Comparison of ENCODE assay signal across 13 cellular contexts in genomic region chr5:132090107-132090506, GRCh38. TPM values are rescaled to one million over a fixed set of nuclear protein-coding genes. Genes with fewer than 3 reads are reported as not detected.
DNase-seq lines count a peak whose midpoint lies in the region; ATAC-seq and TF ChIP-seq lines count a peak whose summit lies in the region.
"Had no signal": no experiment of that assay in that cellular context is flagged by ENCODE, and none has a peak within 500 bp of the region (broad histone marks: within the 10 kb centered on the region; RNA-seq: fewer than 3 reads in every experiment).

No MANE protein-coding gene starts in this region.

- H3K36me3 ChIP-seq in ACC112 (ENCODE audit: insufficient read depth, low read length) (no peaks in the 10 kb centered on the region), GM23248 (ENCODE audit: low read depth) (no peaks in the 10 kb centered on the region), neural progenitor cell (no peaks in the 10 kb centered on the region)

- TF ChIP-seq CTCF in RWPE1 (conservative IDR thresholded peaks at IDR 0.05; ENCODE audit: low read depth): no peak
- TF ChIP-seq CTCF in epithelial cell of proximal tubule (conservative IDR thresholded peaks at IDR 0.05; ENCODE audit: low read depth, low read length): no peak
- TF ChIP-seq CTCF in neural progenitor cell (IDR thresholded peaks at IDR 0.05): no peak

- no peak for ATAC-seq in HG03432 (IDR thresholded peaks at IDR 0.05; ENCODE audit: unreplicated experiment)

- H3K27ac Mint-ChIP-seq in neural progenitor cell: no peak overlapping the region
- H3K27ac Mint-ChIP-seq: endodermal cell had no signal

- H2AFZ ChIP-seq in ACC112 (ENCODE audit: low read length, unreplicated experiment) (no peak overlapping the region), GM23248 (no peak overlapping the region), neural progenitor cell (replicated peaks) (no peak overlapping the region)

- H3K36me3 Mint-ChIP-seq in neural progenitor cell: no peaks in the 10 kb centered on the region

- in situ Hi-C loops in GM23248 (cut with MboI): no loop called here

- H3K4me1 ChIP-seq in ACC112 (ENCODE audit: control insufficient read depth, insufficient read depth, low read length, unreplicated experiment) (peaks cover 55% of the 10 kb centered on the region), GM23248 (ENCODE audit: insufficient read depth) (peaks cover 41% of the 10 kb centered on the region), neural progenitor cell (no peaks in the 10 kb centered on the region)

- no peak overlapping the region for H3K9ac ChIP-seq in GM23248
- no peak overlapping the region for H3K9ac ChIP-seq in neural progenitor cell

- no peaks in the 10 kb centered on the region for H3K27me3 ChIP-seq in ACC112 (ENCODE audit: insufficient read depth, low read length)
- no peaks in the 10 kb centered on the region for H3K27me3 ChIP-seq in GM23248 (replicated peaks; ENCODE audit: insufficient read depth)
- no peaks in the 10 kb centered on the region for H3K27me3 ChIP-seq in neural progenitor cell

- H3K4me3 Mint-ChIP-seq in neural progenitor cell: no peak overlapping the region
- H3K4me3 Mint-ChIP-seq: endodermal cell had no signal

- H3K27me3 Mint-ChIP-seq in neural progenitor cell (ENCODE audit: insufficient read depth, low read depth): peaks cover 7% of the 10 kb centered on the region

- H3K27ac ChIP-seq in ACC112 (ENCODE audit: low read depth, low read length): peak overlapping the region; percentile 47; the same call in 1 of the 2 replicates
- no peak overlapping the region for H3K27ac ChIP-seq in GM23248
- peak overlapping the region; percentile 48; the same call in 1 of the 2 replicates for H3K27ac ChIP-seq in RWPE1
- H3K27ac ChIP-seq in neural progenitor cell: no peak overlapping the region

- CTCF ChIA-PET in RWPE1 (lab: Yijun Ruan, JAX): interaction anchor here (1.2 kb wide), 1 partner anchor 25 kb away, joined by 6 read pairs; no protein-coding TSS in a partner anchor

- H3K4me1 Mint-ChIP-seq in neural progenitor cell: no peaks in the 10 kb centered on the region
- H3K4me1 Mint-ChIP-seq: endodermal cell had no signal

- H3K79me2 ChIP-seq in ACC112 (ENCODE audit: control insufficient read depth, insufficient read depth, low read length, unreplicated experiment) (no peaks in the 10 kb centered on the region), GM23248 (ENCODE audit: insufficient read depth) (no peaks in the 10 kb centered on the region), neural progenitor cell (ENCODE audit: low read depth) (no peaks in the 10 kb centered on the region)

- H3K9me3 ChIP-seq in GM23248 (ENCODE audit: low read depth) (no peaks in the 10 kb centered on the region), neural progenitor cell (ENCODE audit: low read depth) (no peaks in the 10 kb centered on the region)

- no peaks in the 10 kb centered on the region for H3K9me2 ChIP-seq in GM23248 (ENCODE audit: insufficient read depth)

- POLR2A ChIA-PET in RWPE1 (lab: Yijun Ruan, JAX; ENCODE audit: low non-redundant PET): no interaction called here

- peaks cover 2% of the 10 kb centered on the region for H3K9me3 Mint-ChIP-seq in neural progenitor cell
- H3K9me3 Mint-ChIP-seq: endodermal cell had no signal

- DNase-seq in GM23248: peak; percentile 83
- peak; percentile 91 for DNase-seq in RWPE1 (ENCODE audit: low spot score)
- DNase-seq in epithelial cell of proximal tubule (ENCODE audit: low read depth): peak; percentile 74
- no peak for DNase-seq in neural progenitor cell (ENCODE audit: low spot score)
- no peak for DNase-seq in NCI-H1105 treated with DMSO at 0.1 percent for 48 hours (lab: John Stamatoyannopoulos, UW)
- no peak for DNase-seq in medulla oblongata (ENCODE audit: extremely low spot score)
- DNase-seq: DMS153, endodermal cell, mesendoderm, NCI-H526 treated with DMSO at 0.1 percent for 48 hours had no signal

- H3F3A ChIP-seq in GM23248 (ENCODE audit: insufficient read depth): peaks cover 23% of the 10 kb centered on the region
- H3F3A ChIP-seq in neural progenitor cell (ENCODE audit: low read depth): no peaks in the 10 kb centered on the region

- H3K4me3 ChIP-seq in ACC112 (ENCODE audit: low read depth, low read length): no peak overlapping the region
- H3K4me3 ChIP-seq in GM23248: no peak overlapping the region
- no peak overlapping the region for H3K4me3 ChIP-seq in epithelial cell of proximal tubule (ENCODE audit: low read depth, low read length)
- no peak overlapping the region for H3K4me3 ChIP-seq in neural progenitor cell

- no peaks in the 10 kb centered on the region for H4K20me1 ChIP-seq in GM23248 (ENCODE audit: insufficient read depth)
- no peaks in the 10 kb centered on the region for H4K20me1 ChIP-seq in neural progenitor cell (ENCODE audit: low read depth)

- H3K4me2 ChIP-seq in GM23248 (ENCODE audit: unreplicated experiment): no peak overlapping the region
- H3K4me2 ChIP-seq in neural progenitor cell: no peak overlapping the region

RNA-seq across cellular contexts. Expression of gene CSF2, which starts 16.5 kb away (rescaled TPM):
- not detected in 2 replicates for total RNA-seq in GM23248 (2014; rRNA removed; shearing (Covaris generic))
- polyA plus RNA-seq in GM23248 (2016; fragmentation: Nextera tagmentation; extraction: Ambion mirVana): not detected in 2 replicates
- total RNA-seq in epithelial cell of proximal tubule (13.2 and 19.6 TPM in 2 replicates), neural progenitor cell (ENCODE audit: low replicate concordance) (not detected in 2 replicates)
- total RNA-seq: endodermal cell, urinary bladder had no signal
- polyA plus RNA-seq: urinary bladder had no signal

RNA-seq across cellular contexts. Expression of gene IL3, which starts 29.7 kb away (rescaled TPM):
- not detected in 2 replicates for total RNA-seq in GM23248 (2014; rRNA removed; shearing (Covaris generic))
- not detected in 2 replicates for polyA plus RNA-seq in GM23248 (2016; fragmentation: Nextera tagmentation; extraction: Ambion mirVana)
- total RNA-seq in epithelial cell of proximal tubule (not detected in 2 replicates), neural progenitor cell (ENCODE audit: low replicate concordance) (not detected in 2 replicates)
- total RNA-seq: endodermal cell, urinary bladder had no signal
- polyA plus RNA-seq: urinary bladder had no signal

Comparison
In these comparisons a context has a peak if more than half of its experiments do, and no peak if none do; other contexts are left out.
1. H3K27ac ChIP-seq: peak in ACC112 (single experiment) and RWPE1 (single experiment); none in GM23248 (single experiment) and neural progenitor cell (single experiment).
2. DNase-seq: peak in GM23248 (single experiment), RWPE1 (single experiment) and epithelial cell of proximal tubule (single experiment); none in neural progenitor cell (single experiment), NCI-H1105 treated with DMSO at 0.1 percent for 48 hours (single experiment) and medulla oblongata (single experiment).
3. RNA of gene CSF2, which starts 16.5 kb away (total RNA-seq): 13.2 to 19.6 TPM in epithelial cell of proximal tubule; not detected in GM23248 and not detected in neural progenitor cell; every median in the first group is over 10 times any median in the second.